1 cellular context compared by ENCODE assay signal in genomic region chr2:31234690-31235503, GRCh38.
TF ChIP-seq lines count a peak whose summit lies in the region.

No MANE protein-coding gene starts in this region.

TF ChIP-seq in IMR-90, 13 proteins besides CTCF, POLR2A, EP300 and RAD21 (continued from another document):
- TF ChIP-seq BHLHE40 (IDR thresholded peaks at IDR 0.05; ENCODE audit: low read depth, low read length) (no peak), CEBPB (IDR thresholded peaks at IDR 0.05; ENCODE audit: low read depth, low read length) (no peak), MAZ (IDR thresholded peaks at IDR 0.05; ENCODE audit: borderline replicate concordance, low read depth, low read length) (no peak), SMC3 (IDR thresholded peaks at IDR 0.05; ENCODE audit: low read depth, low read length) (no peak), USF2 (IDR thresholded peaks at IDR 0.05; ENCODE audit: low read depth, low read length) (no peak), ELK1 (IDR thresholded peaks at IDR 0.05; ENCODE audit: borderline replicate concordance, low read depth, low read length) (no peak), MAFK (IDR thresholded peaks at IDR 0.05; ENCODE audit: low read depth, low read length) (no peak), NFE2L2 (IDR thresholded peaks at IDR 0.05; ENCODE audit: low read depth, low read length) (no peak), FOS (IDR thresholded peaks at IDR 0.05; ENCODE audit: low read depth, low read length) (no peak)
